Comparison of ENCODE assay signal across 10 cellular contexts in the genomic region with DNA sequence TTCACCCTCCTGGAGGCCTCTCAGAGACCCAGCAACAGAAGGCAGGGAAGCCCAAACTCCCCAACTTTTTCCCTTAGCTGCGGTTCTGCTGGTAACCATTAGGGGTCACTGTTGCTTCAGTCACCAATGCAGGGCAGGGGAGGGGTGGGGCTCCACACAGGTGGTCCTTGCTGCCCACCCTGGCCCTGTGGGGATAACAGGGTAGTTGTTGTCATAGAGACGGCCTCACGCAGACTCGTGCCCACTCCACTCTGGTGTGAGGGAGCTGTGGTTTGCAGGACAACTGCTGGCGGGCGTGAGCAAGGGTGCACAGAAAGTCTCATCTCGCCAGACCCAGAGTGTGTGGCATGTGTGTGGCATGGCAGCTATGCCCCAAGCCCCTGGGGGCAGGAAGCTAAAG. TPM values are rescaled to one million over a fixed set of nuclear protein-coding genes. Genes with fewer than 3 reads are reported as not detected.
DNase-seq lines count a peak whose midpoint lies in the region; ATAC-seq, FAIRE-seq and TF ChIP-seq lines count a peak whose summit lies in the region.
"Had no signal": no experiment of that assay in that cellular context is flagged by ENCODE, and none has a peak within 500 bp of the region (broad histone marks: within the 10 kb centered on the region; RNA-seq: fewer than 3 reads in every experiment).

No MANE protein-coding gene starts in this region.

- H3K4me1 Mint-ChIP-seq in activated T-cell treated with anti-CD3 and anti-CD28 coated beads, Interleukin-2, amount 50 U/mL, for 72 hours (ENCODE audit: low read depth) = peaks cover 51% of the 10 kb centered on the region

- H3K36me3 Mint-ChIP-seq in activated T-cell treated with anti-CD3 and anti-CD28 coated beads, Interleukin-2, amount 50 U/mL, for 72 hours (ENCODE audit: insufficient read depth in 2 of 2) = no peaks in the 10 kb centered on the region

- TF ChIP-seq CTCF in gastroesophageal sphincter (IDR thresholded peaks at IDR 0.05) = peak in 3 of 4 experiments; percentile 56 to 86 (median 64)

- H3K4me1 ChIP-seq in gastroesophageal sphincter = no peaks in the 10 kb centered on the region
- no peaks in the 10 kb centered on the region for H3K4me1 ChIP-seq in small intestine (ENCODE audit: control insufficient read depth in 2 of 2, insufficient read depth in 1 of 2, low read depth in 1 of 2, low read length in 1 of 2)
- H3K4me1 ChIP-seq: SJSA1 had no signal

- H3K27me3 Mint-ChIP-seq in activated T-cell treated with anti-CD3 and anti-CD28 coated beads, Interleukin-2, amount 50 U/mL, for 72 hours (ENCODE audit: low read depth) = peaks cover 43% of the 10 kb centered on the region

- H3K27ac ChIP-seq in gastroesophageal sphincter = no peak overlapping the region
- no peak overlapping the region for H3K27ac ChIP-seq in small intestine (ENCODE audit: low read depth in 1 of 2, low read length in 1 of 2)
- H3K27ac ChIP-seq: SJSA1 had no signal

- no peak for TF ChIP-seq EP300 in gastroesophageal sphincter (IDR thresholded peaks at IDR 0.05)

- FAIRE-seq in small intestine (lab: Jason Lieb, UNC) = no peak
- FAIRE-seq: A204.1 had no signal

- H3K36me3 ChIP-seq in gastroesophageal sphincter (no peaks in the 10 kb centered on the region), small intestine (ENCODE audit: control insufficient read depth in 2 of 2, insufficient read depth in 2 of 2, low read length in 2 of 2) (no peaks in the 10 kb centered on the region)
- H3K36me3 ChIP-seq: SJSA1 had no signal

- H3K27me3 ChIP-seq in gastroesophageal sphincter = peaks cover 87% of the 10 kb centered on the region
- peaks cover 0 to 22% of the 10 kb centered on the region in 2 donors for H3K27me3 ChIP-seq in small intestine (ENCODE audit: control insufficient read depth in 2 of 2, insufficient read depth in 2 of 2, low read length in 2 of 2)

- WGBS in gastroesophageal sphincter (ENCODE audit: low coverage in 1 of 2), 2 donors = no CpG with 5 or more reads among the region's 7 CpGs
- WGBS in small intestine, 3 donors = 21 to 30% (median 22%) methylated on average over 7 of the region's 7 CpGs

- H3K27ac Mint-ChIP-seq in activated T-cell treated with anti-CD3 and anti-CD28 coated beads, Interleukin-2, amount 50 U/mL, for 72 hours = no peak overlapping the region

- peak; percentile 22 to 26 for ATAC-seq in activated T-cell treated with anti-CD3 and anti-CD28 coated beads, Interleukin-2, amount 50 U/mL, for 72 hours (replicated peaks in 1 of 2)
- ATAC-seq in gastroesophageal sphincter = no peak
- no peak for ATAC-seq in HG03280 (IDR thresholded peaks at IDR 0.05; ENCODE audit: unreplicated experiment)
- ATAC-seq in HG03139 (IDR thresholded peaks at IDR 0.05; ENCODE audit: unreplicated experiment) = no peak

- H3K9me3 Mint-ChIP-seq in activated T-cell treated with anti-CD3 and anti-CD28 coated beads, Interleukin-2, amount 50 U/mL, for 72 hours = no peaks in the 10 kb centered on the region

- H3K9me3 ChIP-seq in gastroesophageal sphincter (no peaks in the 10 kb centered on the region), small intestine (ENCODE audit: control insufficient read depth, low read depth) (no peaks in the 10 kb centered on the region)
- H3K9me3 ChIP-seq: SJSA1 had no signal

- H3K4me3 Mint-ChIP-seq in activated T-cell treated with anti-CD3 and anti-CD28 coated beads, Interleukin-2, amount 50 U/mL, for 72 hours = no peak overlapping the region

- DNase-seq in DMS 273 (lab: John Stamatoyannopoulos, UW; ENCODE audit: unreplicated experiment) (peak; percentile 76), DMS 273 treated with DMSO at 0.1 percent for 48 hours (lab: John Stamatoyannopoulos, UW) (no peak), NCI-H1694 treated with DMSO at 0.1 percent for 48 hours (lab: John Stamatoyannopoulos, UW) (peak; percentile 52), small intestine (peak; percentile 32)
- peak; percentile 36 to 60 for DNase-seq in activated T-cell treated with anti-CD3 and anti-CD28 coated beads, Interleukin-2, amount 50 U/mL, for 72 hours

- TF ChIP-seq POLR2A in gastroesophageal sphincter (IDR thresholded peaks at IDR 0.05) = no peak

- H3K4me3 ChIP-seq in gastroesophageal sphincter (no peak overlapping the region), small intestine (ENCODE audit: low read depth in 1 of 2, low read length in 2 of 2) (no peak overlapping the region)
- H3K4me3 ChIP-seq: SJSA1 had no signal

RNA-seq across cellular contexts. Expression of a gene that starts 19.9 kb away (rescaled TPM):
- total RNA-seq in activated T-cell treated with anti-CD3 and anti-CD28 coated beads, Interleukin-2, amount 50 U/mL, for 72 hours = under 1 TPM; 0.17 to 0.30 TPM
- under 1 TPM in 1 of 4 donors, not detected in 3; under 0.01 TPM for total RNA-seq in gastroesophageal sphincter
- polyA plus RNA-seq in small intestine = under 1 TPM in 1 of 3 donors, not detected in 2; 0.01 TPM
- total RNA-seq: SJSA1 had no signal

RNA-seq across cellular contexts. Expression of a gene that starts 21.7 kb away (rescaled TPM):
- 10 to 100 TPM; 16.8 to 21.4 TPM for total RNA-seq in activated T-cell treated with anti-CD3 and anti-CD28 coated beads, Interleukin-2, amount 50 U/mL, for 72 hours
- total RNA-seq in gastroesophageal sphincter = 1 to 10 TPM in 2 of 4 donors, under 1 TPM in 2; 0.23 to 4.4 (median 0.72) TPM
- under 1 TPM in 1 of 3 donors, not detected in 2; 0.67 TPM for polyA plus RNA-seq in small intestine
- total RNA-seq: SJSA1 had no signal

RNA-seq across cellular contexts. Expression of a gene that starts 22.3 kb away (rescaled TPM):
- 100 to 1,000 TPM; 221 to 246 TPM for total RNA-seq in activated T-cell treated with anti-CD3 and anti-CD28 coated beads, Interleukin-2, amount 50 U/mL, for 72 hours
- under 1 TPM in 1 of 4 donors, not detected in 3; 0.94 TPM for total RNA-seq in gastroesophageal sphincter
- polyA plus RNA-seq in small intestine = 1 to 10 TPM in 2 of 3 donors, under 1 TPM in 1; 0.89 to 2.7 (median 2.2) TPM
- total RNA-seq: SJSA1 had no signal

RNA-seq across cellular contexts. Expression of a gene that starts 54.5 kb away (rescaled TPM):
- total RNA-seq in activated T-cell treated with anti-CD3 and anti-CD28 coated beads, Interleukin-2, amount 50 U/mL, for 72 hours = under 1 TPM in 1 of 2 donors, not detected in 1; 0.07 TPM
- 10 to 100 TPM in 2 of 4 donors, 1 to 10 TPM in 2; 7.0 to 10.7 (median 9.1) TPM for total RNA-seq in gastroesophageal sphincter
- 1 to 10 TPM in 1 of 3 donors, under 1 TPM in 2; 0.22 to 6.5 (median 0.81) TPM for polyA plus RNA-seq in small intestine

Comparison
In these comparisons a context has a peak if more than half of its experiments do, and no peak if none do; other contexts are left out.
1. ATAC-seq: peak in activated T-cell treated with anti-CD3 and anti-CD28 coated beads, Interleukin-2, amount 50 U/mL, for 72 hours (2 of 2); none in gastroesophageal sphincter (single experiment), HG03280 (single experiment) and HG03139 (single experiment).
2. RNA of a gene that starts 22.3 kb away (total RNA-seq): 221 to 246 TPM in activated T-cell treated with anti-CD3 and anti-CD28 coated beads, Interleukin-2, amount 50 U/mL, for 72 hours; 0.94 TPM in gastroesophageal sphincter; every median in the first group is over 100 times any median in the second.